ENCODE assay signal across 8 cellular contexts in genomic region chr15:40928975-40929729, GRCh38. TPM values are rescaled to one million over a fixed set of nuclear protein-coding genes. Genes with fewer than 3 reads are reported as not detected.
DNase-seq lines count a peak whose midpoint lies in the region; ATAC-seq and TF ChIP-seq lines count a peak whose summit lies in the region.

Gene DLL4, plus strand, starts transcription at chr15:40929340. Its CDS starts 329 bp downstream, at chr15:40929669.

- DNase-seq in activated CD4-positive, alpha-beta T cell treated with anti-CD3 and anti-CD28 coated beads for 36 hours: peak; percentile 69
- DNase-seq in activated CD4-positive, alpha-beta T cell treated with anti-CD3 and anti-CD28 coated beads, Interleukin-2, amount 50 U/mL, for 4 hours: no peak
- DNase-seq in NCI-H187 treated with DMSO at 0.1 percent for 48 hours (lab: John Stamatoyannopoulos, UW): peak; percentile 47
- DNase-seq in ureter (ENCODE audit: low spot score): no peak

- H3K4me3 ChIP-seq in endocrine pancreas (ENCODE audit: control insufficient read depth, insufficient read depth, low read length) (no peak within 1 kb of the TSS), mucosa of rectum (ENCODE audit: low read length in 2 of 2) (peak within 1 kb of the TSS; percentile 73 to 78)

- H3K4me1 ChIP-seq in endocrine pancreas (ENCODE audit: control insufficient read depth, insufficient read depth, low read length) (peaks cover 4% of the 10 kb centered on the region), mucosa of rectum (ENCODE audit: control insufficient read depth in 2 of 2, insufficient read depth in 2 of 2, low read length in 2 of 2) (peaks cover 64 to 68% of the 10 kb centered on the region in 2 donors)

- no peaks in the 10 kb centered on the region for H3K36me3 Mint-ChIP-seq in activated CD4-positive, alpha-beta T cell treated with anti-CD3 and anti-CD28 coated beads for 36 hours (ENCODE audit: low read depth)

- POLR2A ChIA-PET in activated CD4-positive, alpha-beta T cell treated with anti-CD3 and anti-CD28 coated beads for 36 hours (lab: Charles Lee): interaction anchor here (0.7 kb wide), 1 partner anchor 24 kb away, joined by 3 read pairs; the partner anchor contains the start of gene CHAC1

- H3K9ac ChIP-seq in endocrine pancreas (ENCODE audit: control insufficient read depth, insufficient read depth, low read length): peak within 1 kb of the TSS; percentile 43
- H3K9ac ChIP-seq in mucosa of rectum (ENCODE audit: low read depth in 1 of 2, low read length in 2 of 2): peak within 1 kb of the TSS; percentile 60 to 77

- H3K27me3 Mint-ChIP-seq in activated CD4-positive, alpha-beta T cell treated with anti-CD3 and anti-CD28 coated beads for 36 hours: peaks cover 58% of the 10 kb centered on the region

- ATAC-seq in activated CD4-positive, alpha-beta T cell treated with anti-CD3 and anti-CD28 coated beads for 36 hours: peak; percentile 54
- ATAC-seq in GM19328 (IDR thresholded peaks at IDR 0.05; ENCODE audit: unreplicated experiment): no peak

- H3K27ac ChIP-seq in VCaP (peak within 1 kb of the TSS; percentile 53), mucosa of rectum (ENCODE audit: low read depth in 2 of 2, low read length in 2 of 2) (peak within 1 kb of the TSS; percentile 73 to 92)

- peaks cover 32% of the 10 kb centered on the region for H3K4me1 Mint-ChIP-seq in activated CD4-positive, alpha-beta T cell treated with anti-CD3 and anti-CD28 coated beads for 36 hours

- H3K27me3 ChIP-seq in endocrine pancreas (ENCODE audit: control insufficient read depth, insufficient read depth, low read length) (no peaks in the 10 kb centered on the region), mucosa of rectum (ENCODE audit: control insufficient read depth in 2 of 2, insufficient read depth in 2 of 2, low read length in 2 of 2) (peaks cover 13 to 19% of the 10 kb centered on the region in 2 donors)

- no peaks in the 10 kb centered on the region for H3K9me3 ChIP-seq in endocrine pancreas (ENCODE audit: control insufficient read depth, low read length)
- no peaks in the 10 kb centered on the region for H3K9me3 ChIP-seq in mucosa of rectum (ENCODE audit: control insufficient read depth in 2 of 2, low read length in 2 of 2)

- H3K4me3 Mint-ChIP-seq in activated CD4-positive, alpha-beta T cell treated with anti-CD3 and anti-CD28 coated beads for 36 hours: peak within 1 kb of the TSS; percentile 61

- intact Hi-C loops in activated CD4-positive, alpha-beta T cell treated with anti-CD3 and anti-CD28 coated beads for 36 hours (cut with DNase I, micrococcal nuclease): loop anchor here (1.0 to 2.0 kb wide), 2 partner anchors 22 to 24 kb away; partner anchors contain the start of gene CHAC1 (in 1 of the 2)

- CTCF ChIA-PET in activated CD4-positive, alpha-beta T cell treated with anti-CD3 and anti-CD28 coated beads for 36 hours (lab: Charles Lee): interaction anchor here (1.2 to 10.5 kb wide), 4 partner anchors 12 to 608 kb away, joined by 3 to 98 read pairs (median 37); partner anchors contain the start of gene CHAC1

- H3K36me3 ChIP-seq in endocrine pancreas (ENCODE audit: control insufficient read depth, insufficient read depth, low read length) (no peaks in the 10 kb centered on the region), mucosa of rectum (ENCODE audit: control insufficient read depth in 2 of 2, insufficient read depth in 2 of 2, low read length in 2 of 2) (no peaks in the 10 kb centered on the region)

- TF ChIP-seq CTCF in VCaP (conservative IDR thresholded peaks at IDR 0.05): 0 out of 2 replicates have a peak, but pooled peaks have one; percentile 2

- H3K27ac Mint-ChIP-seq in activated CD4-positive, alpha-beta T cell treated with anti-CD3 and anti-CD28 coated beads for 36 hours: no peak within 1 kb of the TSS

- no peaks in the 10 kb centered on the region for H3K9me3 Mint-ChIP-seq in activated CD4-positive, alpha-beta T cell treated with anti-CD3 and anti-CD28 coated beads for 36 hours (ENCODE audit: low read depth)

RNA-seq across cellular contexts. Expression of gene DLL4, which starts in this region (rescaled TPM):
- total RNA-seq in activated CD4-positive, alpha-beta T cell treated with anti-CD3 and anti-CD28 coated beads for 36 hours: under 1 TPM; 0.18 to 0.30 TPM
- 15.2 TPM for total RNA-seq in ureter

Comparison
In these comparisons a context has a peak if more than half of its experiments do, and no peak if none do; other contexts are left out.
1. RNA of gene DLL4 (total RNA-seq): 15.2 TPM in ureter (single experiment); 0.18 to 0.30 TPM in activated CD4-positive, alpha-beta T cell treated with anti-CD3 and anti-CD28 coated beads for 36 hours; every median in the first group is over 10 times any median in the second.
2. Peak in DNase-seq and ATAC-seq in activated CD4-positive, alpha-beta T cell treated with anti-CD3 and anti-CD28 coated beads for 36 hours; RNA of the gene not detected or under 1 TPM.